ENCODE assay signal across 18 cellular contexts in genomic region chr19:15246198-15246481, GRCh38. TPM values are rescaled to one million over a fixed set of nuclear protein-coding genes. Genes with fewer than 3 reads are reported as not detected.
DNase-seq lines count a peak whose midpoint lies in the region; ATAC-seq and TF ChIP-seq lines count a peak whose summit lies in the region.
"Had no signal": no experiment of that assay in that cellular context is flagged by ENCODE, and none has a peak within 500 bp of the region (broad histone marks: within the 10 kb centered on the region; RNA-seq: fewer than 3 reads in every experiment).

No MANE protein-coding gene starts in this region.

- H3K4me1 ChIP-seq in Caco-2 = peaks cover 27% of the 10 kb centered on the region
- H3K4me1 ChIP-seq in spleen = peaks cover 3 to 69% (median 35%) of the 10 kb centered on the region in 6 donors
- peaks cover 36% of the 10 kb centered on the region for H3K4me1 ChIP-seq in ovary (ENCODE audit: insufficient read depth)

- H3K27me3 ChIP-seq in Caco-2 (replicated peaks; ENCODE audit: control insufficient read depth, insufficient read depth, low read length) (no peaks in the 10 kb centered on the region), spleen (replicated peaks in 1 of 7) (no peaks in the 10 kb centered on the region), ovary (no peaks in the 10 kb centered on the region)
- H3K27me3 ChIP-seq: brain microvascular endothelial cell, foreskin keratinocyte had no signal

- POLR2A ChIA-PET in Caco-2 (lab: Charles Lee) = no interaction called here

- H3K9me3 Mint-ChIP-seq in Caco-2 (ENCODE audit: unreplicated experiment) (no peaks in the 10 kb centered on the region), glutamatergic neuron (ENCODE audit: unreplicated experiment) (peaks cover 12% of the 10 kb centered on the region)
- H3K9me3 Mint-ChIP-seq in activated T-helper 17 cell treated with anti-CD3 and anti-CD28 coated beads, Interleukin-2, amount 50 U/mL, for 72 hours = no peaks in the 10 kb centered on the region
- H3K9me3 Mint-ChIP-seq in effector memory CD8-positive, alpha-beta T cell = no peaks in the 10 kb centered on the region

- H3K36me3 ChIP-seq in Caco-2 (ENCODE audit: control insufficient read depth, insufficient read depth, low read length) (peaks cover 13% of the 10 kb centered on the region), spleen (peaks cover 0 to 100% (median 85%) of the 10 kb centered on the region in 6 donors), ovary (no peaks in the 10 kb centered on the region)

- no peak for TF ChIP-seq CTCF in Caco-2 (IDR thresholded peaks at IDR 0.05; ENCODE audit: insufficient read depth in 1 of 2, low read depth in 1 of 2, low read length in 1 of 2, severe bottlenecking in 1 of 2, unreplicated experiment in 1 of 2)
- no peak for TF ChIP-seq CTCF in glutamatergic neuron (IDR thresholded peaks at IDR 0.05; ENCODE audit: partially characterized antibody, unreplicated experiment)
- no peak for TF ChIP-seq CTCF in spleen (IDR thresholded peaks at IDR 0.05 in 8 of 11, conservative IDR thresholded peaks at IDR 0.05 in 3 of 11)
- no peak for TF ChIP-seq CTCF in ovary (IDR thresholded peaks at IDR 0.05)

- H3K4me1 Mint-ChIP-seq in Caco-2 (ENCODE audit: low read depth, unreplicated experiment) (peaks cover 13% of the 10 kb centered on the region), glutamatergic neuron (ENCODE audit: low read depth, unreplicated experiment) (peaks cover 13% of the 10 kb centered on the region)
- H3K4me1 Mint-ChIP-seq in activated T-helper 17 cell treated with anti-CD3 and anti-CD28 coated beads, Interleukin-2, amount 50 U/mL, for 72 hours = no peaks in the 10 kb centered on the region
- H3K4me1 Mint-ChIP-seq in effector memory CD8-positive, alpha-beta T cell (ENCODE audit: low read depth in 2 of 2) = peaks cover 3 to 8% of the 10 kb centered on the region in 2 donors

- BruUV-seq in Caco-2 (replicated peaks; lab: Mats Ljungman, UMichigan) = no TSS peak

- TF ChIP-seq POLR2A in spleen (IDR thresholded peaks at IDR 0.05) = no peak
- no peak for TF ChIP-seq POLR2A in ovary (IDR thresholded peaks at IDR 0.05)

- intact Hi-C loops in Caco-2 (cut with micrococcal nuclease; ENCODE audit: unreplicated experiment) = loop anchor here (5.0 kb wide), 1 partner anchor 49 kb away; no protein-coding TSS in a partner anchor
- intact Hi-C loops in spleen (cut with DNase I; ENCODE audit: low total_unique reads) = no loop called here
- intact Hi-C loops in ovary (cut with DNase I) = no loop called here

- H3K27me3 Mint-ChIP-seq in Caco-2 (ENCODE audit: insufficient read depth, unreplicated experiment) (no peaks in the 10 kb centered on the region), glutamatergic neuron (ENCODE audit: unreplicated experiment) (peaks cover 21% of the 10 kb centered on the region)
- no peaks in the 10 kb centered on the region for H3K27me3 Mint-ChIP-seq in activated T-helper 17 cell treated with anti-CD3 and anti-CD28 coated beads, Interleukin-2, amount 50 U/mL, for 72 hours
- H3K27me3 Mint-ChIP-seq in effector memory CD8-positive, alpha-beta T cell = no peaks in the 10 kb centered on the region

- peak overlapping the region; percentile 51 for H3K27ac Mint-ChIP-seq in Caco-2 (ENCODE audit: unreplicated experiment)
- H3K27ac Mint-ChIP-seq in activated T-helper 17 cell treated with anti-CD3 and anti-CD28 coated beads, Interleukin-2, amount 50 U/mL, for 72 hours = peak overlapping the region; percentile 1
- peak overlapping the region; percentile 81 for H3K27ac Mint-ChIP-seq in glutamatergic neuron (ENCODE audit: unreplicated experiment)
- H3K27ac Mint-ChIP-seq in effector memory CD8-positive, alpha-beta T cell = peak overlapping the region in 1 of 2 donors; percentile 4

- DNase-seq in Caco-2 (no peak), glutamatergic neuron (no peak), spleen (no peak), ovary (no peak), HuH-7.5 (ENCODE audit: low spot score) (no peak)
- DNase-seq in effector memory CD8-positive, alpha-beta T cell = no peak
- no peak for DNase-seq in activated CD4-positive, CD25-positive, alpha-beta regulatory T cell (lab: John Stamatoyannopoulos, UW)
- DNase-seq: brain microvascular endothelial cell; effector memory CD4-positive, alpha-beta T cell; foreskin keratinocyte; mesendoderm; MM.1S; NCI-H2081 treated with DMSO at 0.1 percent for 48 hours; NCI-H526; OCI-M1; stimulated activated naive CD4-positive, alpha-beta T cell treated with Interleukin-2 at 50 U/mL for 16 hours had no signal

- CTCF ChIA-PET in Caco-2 (lab: Charles Lee) = no interaction called here

- TF ChIP-seq EP300 in ovary (IDR thresholded peaks at IDR 0.05) = no peak

- WGBS in spleen, 5 donors = 90 to 94% (median 93%) methylated on average over 5 of the region's 5 CpGs
- WGBS in ovary, 3 donors = 85 to 91% (median 88%) methylated on average over 5 of the region's 5 CpGs

- H3K9me3 ChIP-seq in Caco-2 (no peaks in the 10 kb centered on the region), spleen (no peaks in the 10 kb centered on the region), ovary (no peaks in the 10 kb centered on the region)

- peaks cover 91% of the 10 kb centered on the region for H3K36me3 Mint-ChIP-seq in Caco-2 (ENCODE audit: insufficient read depth, unreplicated experiment)
- H3K36me3 Mint-ChIP-seq in activated T-helper 17 cell treated with anti-CD3 and anti-CD28 coated beads, Interleukin-2, amount 50 U/mL, for 72 hours (ENCODE audit: low read depth) = peaks cover 89% of the 10 kb centered on the region
- H3K36me3 Mint-ChIP-seq in glutamatergic neuron (ENCODE audit: unreplicated experiment) = peaks cover 11% of the 10 kb centered on the region
- H3K36me3 Mint-ChIP-seq in effector memory CD8-positive, alpha-beta T cell (ENCODE audit: insufficient read depth) = peaks cover 58% of the 10 kb centered on the region

- ATAC-seq in activated T-helper 17 cell treated with anti-CD3 and anti-CD28 coated beads, Interleukin-2, amount 50 U/mL, for 72 hours (replicated peaks) = no peak
- no peak for ATAC-seq in effector memory CD8-positive, alpha-beta T cell (replicated peaks)
- ATAC-seq: foreskin keratinocyte had no signal

- H3K27ac ChIP-seq in spleen (peak overlapping the region in 6 of 8 donors; percentile 38 to 82 (median 78)), ovary (peak overlapping the region in 1 of 2 donors; percentile 18)
- H3K27ac ChIP-seq: brain microvascular endothelial cell, foreskin keratinocyte had no signal

- H3K4me3 ChIP-seq in Caco-2 (ENCODE audit: low read depth, low read length) (no peak overlapping the region), spleen (no peak overlapping the region), ovary (no peak overlapping the region)

- H3K4me3 Mint-ChIP-seq in Caco-2 (ENCODE audit: unreplicated experiment) = no peak overlapping the region
- no peak overlapping the region for H3K4me3 Mint-ChIP-seq in activated T-helper 17 cell treated with anti-CD3 and anti-CD28 coated beads, Interleukin-2, amount 50 U/mL, for 72 hours
- H3K4me3 Mint-ChIP-seq in glutamatergic neuron (ENCODE audit: unreplicated experiment) = peak overlapping the region; percentile 32
- H3K4me3 Mint-ChIP-seq in effector memory CD8-positive, alpha-beta T cell = no peak overlapping the region

RNA-seq across cellular contexts. Expression of gene EPHX3, which starts 13.9 kb away (rescaled TPM):
- total RNA-seq in Caco-2 (2022) = 0.97 and 1.2 TPM in 2 replicates
- total RNA-seq in activated T-helper 17 cell treated with anti-CD3 and anti-CD28 coated beads, Interleukin-2, amount 50 U/mL, for 72 hours = under 1 TPM in 1 of 2 donors, not detected in 1; 0.24 TPM
- 0.61 TPM for total RNA-seq in glutamatergic neuron (ENCODE audit: unreplicated experiment)
- total RNA-seq in spleen = 1 to 10 TPM; 1.6 to 6.6 (median 3.8) TPM
- under 1 TPM; 0.13 to 0.67 (median 0.59) TPM for polyA plus RNA-seq in spleen
- under 1 TPM in 6 of 7 donors, not detected in 1; 0.24 to 0.89 (median 0.49) TPM for total RNA-seq in ovary
- polyA plus RNA-seq in ovary = under 1 TPM; 0.30 to 0.67 TPM
- total RNA-seq: foreskin keratinocyte had no signal

RNA-seq across cellular contexts. Expression of gene NOTCH3, which starts 45.3 kb away (rescaled TPM):
- 53.5 and 60.6 TPM in 2 replicates for total RNA-seq in Caco-2 (2022)
- total RNA-seq in activated T-helper 17 cell treated with anti-CD3 and anti-CD28 coated beads, Interleukin-2, amount 50 U/mL, for 72 hours = under 1 TPM; 0.06 to 0.29 TPM
- total RNA-seq in glutamatergic neuron (ENCODE audit: unreplicated experiment) = 3.6 TPM
- total RNA-seq in spleen = 10 to 100 TPM; 52.1 to 94.9 (median 62.6) TPM
- polyA plus RNA-seq in spleen = 1 to 10 TPM; 1.4 to 5.9 (median 2.5) TPM
- 10 to 100 TPM in 5 of 7 donors, 1 to 10 TPM in 2; 6.1 to 47.6 (median 17.9) TPM for total RNA-seq in ovary
- polyA plus RNA-seq in ovary = 10 to 100 TPM; 17.9 to 23.5 TPM
- total RNA-seq: activated CD8-positive, alpha-beta memory T cell treated with anti-CD3 and anti-CD28 coated beads for 36 hours had no signal
